In genomic region chr4:87060957-87061356, GRCh38 we compare ENCODE assay signal across 11 cellular contexts.
DNase-seq lines count a peak whose midpoint lies in the region; ATAC-seq and TF ChIP-seq lines count a peak whose summit lies in the region.
"Had no signal": no experiment of that assay in that cellular context is flagged by ENCODE, and none has a peak within 500 bp of the region (broad histone marks: within the 10 kb centered on the region; RNA-seq: fewer than 3 reads in every experiment).

No MANE protein-coding gene starts in this region.

- peak; percentile 39 for ATAC-seq in HG02870 (IDR thresholded peaks at IDR 0.05; ENCODE audit: unreplicated experiment)
- ATAC-seq in right lobe of liver: no peak

- intact Hi-C loops in right lobe of liver (cut with DNase I): no loop called here

- no peaks in the 10 kb centered on the region for H3K9me3 ChIP-seq in CD8-positive, alpha-beta memory T cell (ENCODE audit: low read length)
- H3K9me3 ChIP-seq in muscle layer of duodenum (ENCODE audit: control insufficient read depth in 1 of 2, low read length in 2 of 2): no peaks in the 10 kb centered on the region
- no peaks in the 10 kb centered on the region for H3K9me3 ChIP-seq in right lobe of liver

- no peak for DNase-seq in CD8-positive, alpha-beta memory T cell
- DNase-seq in astrocyte of the cerebellum (ENCODE audit: low read depth) (peak; percentile 50), NCI-H748 treated with DMSO at 0.1 percent for 48 hours (lab: John Stamatoyannopoulos, UW) (no peak), NCI-H1436 (lab: John Stamatoyannopoulos, UW) (no peak), right lobe of liver (no peak), iPS-NIHi11 (ENCODE audit: low spot score) (no peak)
- DNase-seq: KG1; PC-9; stimulated activated CD8-positive, alpha-beta memory T cell treated with anti-CD3 and anti-CD28 coated beads, Interleukin-4, amount 100 ng/mL, for 48 hours had no signal

- H3K9me3 Mint-ChIP-seq in CD8-positive, alpha-beta memory T cell: no peaks in the 10 kb centered on the region

- H3K36me3 ChIP-seq in CD8-positive, alpha-beta memory T cell (ENCODE audit: insufficient read depth, low read length): no peaks in the 10 kb centered on the region
- H3K36me3 ChIP-seq in muscle layer of duodenum (ENCODE audit: control insufficient read depth in 1 of 2, insufficient read depth in 2 of 2, low read length in 2 of 2) (peaks cover 0 to 5% of the 10 kb centered on the region in 2 donors), right lobe of liver (peaks cover 0 to 6% (median under 1%) of the 10 kb centered on the region in 4 donors)

- H3K27ac Mint-ChIP-seq in CD8-positive, alpha-beta memory T cell: peak overlapping the region in 6 of 8 donors; percentile 1 to 85 (median 55)

- peak overlapping the region in 4 of 7 donors; percentile 7 to 18 (median 10) for H3K4me3 Mint-ChIP-seq in CD8-positive, alpha-beta memory T cell

- in situ Hi-C loops in astrocyte of the cerebellum (cut with HindIII; ENCODE audit: low sequenced_read_pairs): no loop called here

- H3K27ac ChIP-seq in CD8-positive, alpha-beta memory T cell (ENCODE audit: low read depth, low read length): no peak overlapping the region
- peak overlapping the region; percentile 37 for H3K27ac ChIP-seq in muscle layer of duodenum (ENCODE audit: low read length)
- H3K27ac ChIP-seq in right lobe of liver: no peak overlapping the region
- H3K27ac ChIP-seq: PC-9 had no signal

- CTCF ChIA-PET in CD8-positive, alpha-beta memory T cell (lab: Charles Lee): no interaction called here

- H3K4me1 ChIP-seq in CD8-positive, alpha-beta memory T cell (ENCODE audit: insufficient read depth, low read length): no peaks in the 10 kb centered on the region
- H3K4me1 ChIP-seq in muscle layer of duodenum (ENCODE audit: control insufficient read depth in 1 of 2, insufficient read depth in 2 of 2, low read length in 2 of 2) (peaks cover 14 to 42% of the 10 kb centered on the region in 2 donors), right lobe of liver (peaks cover 0 to 20% (median 0%) of the 10 kb centered on the region in 4 donors)

- no peaks in the 10 kb centered on the region for H3K27me3 ChIP-seq in CD8-positive, alpha-beta memory T cell (ENCODE audit: insufficient read depth, low read length, poor library complexity, severe bottlenecking)
- H3K27me3 ChIP-seq in muscle layer of duodenum (ENCODE audit: low read depth, low read length) (no peaks in the 10 kb centered on the region), right lobe of liver (no peaks in the 10 kb centered on the region)

- no peak for TF ChIP-seq POLR2A in right lobe of liver (IDR thresholded peaks at IDR 0.05)

- H3K36me3 Mint-ChIP-seq in CD8-positive, alpha-beta memory T cell: peaks cover 0 to 15% (median 5%) of the 10 kb centered on the region in 3 donors

- WGBS in right lobe of liver (ENCODE audit: insufficient coverage, low coverage, low lambda C conversion rate, missing lambda C conversion rate): 86% methylated on average over 4 of the region's 5 CpGs

- no peak overlapping the region for H3K4me3 ChIP-seq in CD8-positive, alpha-beta memory T cell (ENCODE audit: low read length)
- H3K4me3 ChIP-seq in astrocyte of the cerebellum (ENCODE audit: low read depth, low read length): no peak overlapping the region
- no peak overlapping the region for H3K4me3 ChIP-seq in muscle layer of duodenum (ENCODE audit: low read depth in 1 of 2, low read length in 2 of 2)
- no peak overlapping the region for H3K4me3 ChIP-seq in right lobe of liver
- H3K4me3 ChIP-seq: PC-9 had no signal

- POLR2A ChIA-PET in CD8-positive, alpha-beta memory T cell (lab: Charles Lee): no interaction called here

- H3K27me3 Mint-ChIP-seq in CD8-positive, alpha-beta memory T cell: no peaks in the 10 kb centered on the region

- TF ChIP-seq CTCF in astrocyte of the cerebellum (IDR thresholded peaks at IDR 0.05; ENCODE audit: low read depth, low read length, missing control alignments) (no peak), right lobe of liver (IDR thresholded peaks at IDR 0.05) (no peak)

- H3K4me1 Mint-ChIP-seq in CD8-positive, alpha-beta memory T cell: peaks cover 56 to 71% (median 61%) of the 10 kb centered on the region in 3 donors
